Comparison of ENCODE assay signal across 24 cellular contexts in genomic region chrX:110803506-110803905, GRCh38. TPM values are rescaled to one million over a fixed set of nuclear protein-coding genes. Genes with fewer than 3 reads are reported as not detected.
"Had no signal": no experiment of that assay in that cellular context is flagged by ENCODE, and none has a peak within 500 bp of the region (broad histone marks: within the 10 kb centered on the region; RNA-seq: fewer than 3 reads in every experiment).

No MANE protein-coding gene starts in this region.

- ATAC-seq: activated CD8-positive, alpha-beta T cell treated with anti-CD3 and anti-CD28 coated beads, Interleukin-2, amount 10 ng/mL, durations not matched to agents 7 days and 5 days; activated naive CD8-positive, alpha-beta T cell treated with anti-CD3 and anti-CD28 coated beads, Interleukin-2, amount 50 U/mL, for 24 hours; esophagus mucosa; heart right ventricle; left lobe of liver; naive thymus-derived CD4-positive, alpha-beta T cell; stimulated activated naive B cell treated with anti-CD40 and anti-IgM and Interleukin-4, amounts not matched to agents 10 μg/mL and 1 μg/mL and 100 μg/mL, for 72 hours had no signal

- H3K4me3 ChIP-seq: heart right ventricle, lung, sigmoid colon, smooth muscle cell, uterus had no signal

- FAIRE-seq: kidney had no signal

- DNase-seq: activated CD4-positive, alpha-beta T cell treated with anti-CD3 and anti-CD28 coated beads for 1 hour; activated CD4-positive, alpha-beta T cell treated with anti-CD3 and anti-CD28 coated beads, Interleukin-2, amount 50 U/mL, for 1 hour; activated CD8-positive, alpha-beta T cell treated with anti-CD3 and anti-CD28 coated beads, Interleukin-2, amount 10 ng/mL, durations not matched to agents 7 days and 5 days; activated gamma-delta T cell; activated naive CD4-positive, alpha-beta T cell treated with anti-CD3 and anti-CD28 coated beads, Interleukin-2, amount 50 U/mL, for 16 hours; activated naive CD8-positive, alpha-beta T cell treated with anti-CD3 and anti-CD28 coated beads, Interleukin-2, amount 50 U/mL, for 24 hours; caudate nucleus; effector memory CD4-positive, alpha-beta T cell; heart right ventricle; kidney; naive thymus-derived CD4-positive, alpha-beta T cell; occipital lobe; sigmoid colon; stimulated activated CD4-positive, alpha-beta T cell treated with anti-CD3 and anti-CD28 coated beads, Interleukin-15, amount 100 ng/mL, for 24 hours; stimulated activated naive B cell treated with anti-CD40 and anti-IgM and Interleukin-4, amounts not matched to agents 10 μg/mL and 1 μg/mL and 100 μg/mL, for 72 hours; T-helper 9 cell; trophoblast cell; uterus had no signal

- H3K36me3 ChIP-seq: heart right ventricle, sigmoid colon, uterus had no signal

- H3K27me3 ChIP-seq: sigmoid colon had no signal

RNA-seq across cellular contexts. Expression of gene CHRDL1, which starts 7.9 kb away (rescaled TPM):
- total RNA-seq: activated CD8-positive, alpha-beta T cell treated with anti-CD3 and anti-CD28 coated beads, Interleukin-2, amount 10 ng/mL, durations not matched to agents 7 days and 5 days; activated T-helper 1 cell treated with anti-CD3 and anti-CD28 coated beads, Interleukin-12 subunit alpha, Interleukin-12 subunit beta, Interleukin-2, Interleukin-4 antibody, amounts not matched to agents 30 ng/mL and 10 ng/mL and 1 ng/mL, durations not matched to agents 14 hours and 24 hours and 36 hours; dermis microvascular lymphatic vessel endothelial cell; naive thymus-derived CD4-positive, alpha-beta T cell; smooth muscle cell had no signal
